13 cellular contexts compared by ENCODE assay signal in the genomic region with DNA sequence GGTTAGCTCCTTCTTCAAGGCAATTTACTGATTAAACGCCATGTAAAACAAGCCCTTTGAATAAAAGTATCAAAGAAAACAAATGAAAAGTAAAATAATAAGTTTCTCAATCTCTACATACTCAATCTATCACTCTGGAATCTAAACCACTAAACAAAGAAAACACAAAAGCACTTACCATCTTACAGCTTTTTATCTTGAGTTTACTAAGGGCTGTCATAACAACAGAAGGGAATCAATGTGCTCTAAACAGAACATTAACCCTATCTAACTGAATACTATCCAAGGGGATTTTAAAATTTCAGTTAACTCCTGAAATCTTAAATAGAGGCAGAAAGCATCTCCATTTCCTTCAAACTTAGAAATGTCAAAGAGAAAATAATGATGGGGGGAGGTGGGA. TPM values are rescaled to one million over a fixed set of nuclear protein-coding genes. Genes with fewer than 3 reads are reported as not detected.
DNase-seq lines count a peak whose midpoint lies in the region; ATAC-seq, FAIRE-seq and TF ChIP-seq lines count a peak whose summit lies in the region.
"Had no signal": no experiment of that assay in that cellular context is flagged by ENCODE, and none has a peak within 500 bp of the region (broad histone marks: within the 10 kb centered on the region; RNA-seq: fewer than 3 reads in every experiment).

No MANE protein-coding gene starts in this region.

- H3K36me3 ChIP-seq in OCI-LY1 (ENCODE audit: insufficient read depth, low read length): peaks cover 31% of the 10 kb centered on the region
- H3K36me3 ChIP-seq in osteoblast (ENCODE audit: insufficient read depth, low read length): no peaks in the 10 kb centered on the region
- no peaks in the 10 kb centered on the region for H3K36me3 ChIP-seq in small intestine (ENCODE audit: control insufficient read depth in 2 of 2, insufficient read depth in 2 of 2, low read length in 2 of 2)

- no peak overlapping the region for H3K27ac Mint-ChIP-seq in activated CD8-positive, alpha-beta memory T cell treated with anti-CD3 and anti-CD28 coated beads, Interleukin-2, amount 10 ng/mL, durations not matched to agents 7 days and 5 days

- peaks cover 88% of the 10 kb centered on the region for H3K79me2 ChIP-seq in OCI-LY1 (ENCODE audit: insufficient read depth, low read length)
- H3K79me2 ChIP-seq in osteoblast (ENCODE audit: insufficient read depth, low read length): peaks cover 90% of the 10 kb centered on the region

- H4K20me1 ChIP-seq in OCI-LY1 (ENCODE audit: insufficient read depth, low read length) (no peaks in the 10 kb centered on the region), osteoblast (ENCODE audit: insufficient read depth, low read length) (peaks cover 2% of the 10 kb centered on the region)

- H3F3A ChIP-seq in OCI-LY1 (ENCODE audit: insufficient read depth, low read length): no peaks in the 10 kb centered on the region

- peak overlapping the region; percentile 100; the same call in 1 of the 2 replicates for H3K9ac ChIP-seq in OCI-LY1 (ENCODE audit: low read length)

- H3K9me3 ChIP-seq in OCI-LY1 (ENCODE audit: low read length) (no peaks in the 10 kb centered on the region), osteoblast (ENCODE audit: low read depth, low read length) (no peaks in the 10 kb centered on the region), small intestine (ENCODE audit: control insufficient read depth, low read depth) (no peaks in the 10 kb centered on the region)

- DNase-seq in activated CD8-positive, alpha-beta memory T cell treated with anti-CD3 and anti-CD28 coated beads, Interleukin-2, amount 10 ng/mL, durations not matched to agents 7 days and 5 days: no peak
- no peak for DNase-seq in activated CD8-positive, alpha-beta memory T cell treated with anti-CD3 and anti-CD28 coated beads, Interleukin-2, amount 50 U/mL, for 48 hours
- DNase-seq in choroid plexus epithelial cell (ENCODE audit: low read depth) (peak; percentile 49), osteoblast (ENCODE audit: insufficient read length, low spot score, missing footprints) (no peak), NCI-H524 (lab: John Stamatoyannopoulos, UW) (no peak), small intestine (no peak), NCI-H446 treated with DMSO at 0.1 percent for 48 hours (lab: John Stamatoyannopoulos, UW) (no peak)
- DNase-seq: activated naive CD4-positive, alpha-beta T cell treated with Interleukin-2 at 50 U/mL for 16 hours; islet precursor cell; stimulated activated CD4-positive, alpha-beta T cell treated with anti-CD3 and anti-CD28 coated beads, Interleukin-4, amount 100 ng/mL, for 4 hours had no signal

- no peaks in the 10 kb centered on the region for H3K9me3 Mint-ChIP-seq in activated CD8-positive, alpha-beta memory T cell treated with anti-CD3 and anti-CD28 coated beads, Interleukin-2, amount 10 ng/mL, durations not matched to agents 7 days and 5 days (ENCODE audit: low read depth)

- H3K4me1 ChIP-seq in OCI-LY1 (ENCODE audit: insufficient read depth, low read length, severe bottlenecking) (peaks cover 43% of the 10 kb centered on the region), osteoblast (ENCODE audit: insufficient read depth, low read length) (peaks cover 35% of the 10 kb centered on the region), small intestine (ENCODE audit: control insufficient read depth in 2 of 2, insufficient read depth in 1 of 2, low read depth in 1 of 2, low read length in 1 of 2) (no peaks in the 10 kb centered on the region)

- H2AFZ ChIP-seq in OCI-LY1 (ENCODE audit: low read length) (no peak overlapping the region), osteoblast (ENCODE audit: low read length) (peak overlapping the region; percentile 25)

- H3K36me3 Mint-ChIP-seq in activated CD8-positive, alpha-beta memory T cell treated with anti-CD3 and anti-CD28 coated beads, Interleukin-2, amount 10 ng/mL, durations not matched to agents 7 days and 5 days: peaks cover 29% of the 10 kb centered on the region

- ATAC-seq in activated CD8-positive, alpha-beta memory T cell treated with anti-CD3 and anti-CD28 coated beads, Interleukin-2, amount 10 ng/mL, durations not matched to agents 7 days and 5 days: no peak

- FAIRE-seq in small intestine (lab: Jason Lieb, UNC): no peak
- FAIRE-seq: TTC549 had no signal

- H3K27me3 ChIP-seq in OCI-LY1 (ENCODE audit: insufficient read depth, low read length): no peaks in the 10 kb centered on the region
- H3K27me3 ChIP-seq in osteoblast (ENCODE audit: insufficient read depth, low read length): no peaks in the 10 kb centered on the region
- H3K27me3 ChIP-seq in small intestine (ENCODE audit: control insufficient read depth in 2 of 2, insufficient read depth in 2 of 2, low read length in 2 of 2): no peaks in the 10 kb centered on the region

- TF ChIP-seq CTCF in OCI-LY1 (IDR thresholded peaks at IDR 0.05; ENCODE audit: low read length): no peak
- TF ChIP-seq CTCF in choroid plexus epithelial cell (conservative IDR thresholded peaks at IDR 0.05; ENCODE audit: low read depth, low read length): no peak
- TF ChIP-seq CTCF in osteoblast (IDR thresholded peaks at IDR 0.05; ENCODE audit: extremely low read depth, low read depth, low read length): no peak

- H3K27ac ChIP-seq in OCI-LY1 (ENCODE audit: low read depth, low read length, poor library complexity, severe bottlenecking): peak overlapping the region; percentile 7
- H3K27ac ChIP-seq in osteoblast (ENCODE audit: low read depth, low read length): peak overlapping the region; percentile 89
- H3K27ac ChIP-seq in small intestine (ENCODE audit: low read depth in 1 of 2, low read length in 1 of 2): no peak overlapping the region
- H3K27ac ChIP-seq: HL-60 had no signal

- peaks cover 46% of the 10 kb centered on the region for H3K4me1 Mint-ChIP-seq in activated CD8-positive, alpha-beta memory T cell treated with anti-CD3 and anti-CD28 coated beads, Interleukin-2, amount 10 ng/mL, durations not matched to agents 7 days and 5 days

- H3K4me3 ChIP-seq in OCI-LY1 (ENCODE audit: low read depth, low read length, poor library complexity, severe bottlenecking) (peak overlapping the region; percentile 100), choroid plexus epithelial cell (ENCODE audit: low read depth, low read length) (no peak overlapping the region), osteoblast (ENCODE audit: insufficient read depth, low read length) (peak overlapping the region; percentile 20), small intestine (ENCODE audit: low read depth in 1 of 2, low read length in 2 of 2) (no peak overlapping the region)

- no peaks in the 10 kb centered on the region for H3K27me3 Mint-ChIP-seq in activated CD8-positive, alpha-beta memory T cell treated with anti-CD3 and anti-CD28 coated beads, Interleukin-2, amount 10 ng/mL, durations not matched to agents 7 days and 5 days

- WGBS in small intestine, 3 donors: 69 to 94% (median 93%) methylated on average over 1 of the region's 1 CpG

- H3K4me3 Mint-ChIP-seq in activated CD8-positive, alpha-beta memory T cell treated with anti-CD3 and anti-CD28 coated beads, Interleukin-2, amount 10 ng/mL, durations not matched to agents 7 days and 5 days: peak overlapping the region; percentile 18

- CTCF ChIA-PET in activated CD8-positive, alpha-beta memory T cell treated with anti-CD3 and anti-CD28 coated beads, Interleukin-2, amount 10 ng/mL, durations not matched to agents 7 days and 5 days (lab: Charles Lee): interaction anchor here (0.9 kb wide), 1 partner anchor 45 kb away, joined by 3 read pairs; the partner anchor contains the start of gene TRIM37

- H3K9me2 ChIP-seq in OCI-LY1 (ENCODE audit: low read depth, low read length): no peaks in the 10 kb centered on the region

- H3K4me2 ChIP-seq in OCI-LY1 (ENCODE audit: low read length) (peak overlapping the region; percentile 69), osteoblast (ENCODE audit: insufficient read depth, low read length) (peak overlapping the region; percentile 90)

RNA-seq across cellular contexts. Expression of gene SKA2, which starts 3.4 kb away (rescaled TPM):
- total RNA-seq in activated CD8-positive, alpha-beta memory T cell treated with anti-CD3 and anti-CD28 coated beads, Interleukin-2, amount 10 ng/mL, durations not matched to agents 7 days and 5 days: 10 to 100 TPM; 77.8 to 78.0 TPM
- 22.4 and 32.6 TPM in 2 replicates for total RNA-seq in osteoblast
- polyA plus RNA-seq in small intestine: 10 to 100 TPM; 28.6 to 43.6 (median 36.0) TPM

RNA-seq across cellular contexts. Expression of gene PRR11, which starts 4.0 kb away (rescaled TPM):
- total RNA-seq in activated CD8-positive, alpha-beta memory T cell treated with anti-CD3 and anti-CD28 coated beads, Interleukin-2, amount 10 ng/mL, durations not matched to agents 7 days and 5 days: 10 to 100 TPM; 65.4 to 69.8 TPM
- total RNA-seq in osteoblast: 3.8 and 418 TPM in 2 replicates
- polyA plus RNA-seq in small intestine: 10 to 100 TPM in 1 of 3 donors, 1 to 10 TPM in 1, under 1 TPM in 1; 0.67 to 15.2 (median 1.6) TPM

RNA-seq across cellular contexts. Expression of gene TRIM37, which starts 44.9 kb away (rescaled TPM):
- 10 to 100 TPM; 29.3 to 37.7 TPM for total RNA-seq in activated CD8-positive, alpha-beta memory T cell treated with anti-CD3 and anti-CD28 coated beads, Interleukin-2, amount 10 ng/mL, durations not matched to agents 7 days and 5 days
- 36.2 and 40.5 TPM in 2 replicates for total RNA-seq in osteoblast
- 10 to 100 TPM in 1 of 3 donors, 1 to 10 TPM in 2; 5.6 to 11.3 (median 5.9) TPM for polyA plus RNA-seq in small intestine

RNA-seq across cellular contexts. Expression of gene SMG8, which starts 58.2 kb away (rescaled TPM):
- total RNA-seq in activated CD8-positive, alpha-beta memory T cell treated with anti-CD3 and anti-CD28 coated beads, Interleukin-2, amount 10 ng/mL, durations not matched to agents 7 days and 5 days: 10 to 100 TPM; 15.2 to 21.7 TPM
- 19.7 and 21.7 TPM in 2 replicates for total RNA-seq in osteoblast
- polyA plus RNA-seq in small intestine: 1 to 10 TPM; 2.2 to 5.5 (median 3.0) TPM

Comparison
In these comparisons a context has a peak if more than half of its experiments do, and no peak if none do; other contexts are left out.
1. H3K27ac ChIP-seq: peak in OCI-LY1 (single experiment) and osteoblast (single experiment); none in small intestine (0 of 2).
2. H3K4me3 ChIP-seq: peak in OCI-LY1 (single experiment) and osteoblast (single experiment); none in choroid plexus epithelial cell (single experiment) and small intestine (0 of 2).